ENCODE assay signal across 1 cellular context in the genomic region with DNA sequence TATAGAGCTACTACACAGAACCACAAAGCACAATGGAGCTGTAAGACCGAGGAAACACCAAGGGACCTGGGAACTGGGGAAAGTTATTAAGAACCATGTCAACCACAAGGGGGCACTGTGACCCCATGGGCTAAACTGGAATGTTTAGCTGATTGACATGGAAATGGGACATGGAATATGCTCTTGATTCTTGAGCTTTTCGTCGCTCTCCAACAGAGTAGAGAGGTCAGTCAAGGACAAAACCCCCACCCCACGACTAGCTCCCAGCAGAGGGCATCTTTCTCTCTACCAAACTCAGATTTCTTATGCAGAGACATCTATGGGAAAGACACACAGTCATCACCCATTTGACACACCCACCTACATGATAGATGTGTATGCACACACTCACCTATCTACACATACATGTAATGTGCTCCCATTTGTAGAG.
TF ChIP-seq lines count a peak whose summit lies in the region.

No MANE protein-coding gene starts in this region.

TF ChIP-seq in HEK293, 187 proteins besides CTCF, POLR2A, EP300 and RAD21 (continued from another document and continues in another):
- TF ChIP-seq SCRT2 (tag by site-specific recombination; IDR thresholded peaks at IDR 0.05): no peak
- no peak for TF ChIP-seq ZFP41 (tag by site-specific recombination; IDR thresholded peaks at IDR 0.05; ENCODE audit: borderline replicate concordance)
- no peak for TF ChIP-seq ZNF404 (tag by site-specific recombination; IDR thresholded peaks at IDR 0.05)
- no peak for TF ChIP-seq ZNF274 (IDR thresholded peaks at IDR 0.05; ENCODE audit: low read length)
- no peak for TF ChIP-seq ZNF274 (tag by site-specific recombination; IDR thresholded peaks at IDR 0.05; ENCODE audit: borderline replicate concordance)
- TF ChIP-seq, protein P1, sequence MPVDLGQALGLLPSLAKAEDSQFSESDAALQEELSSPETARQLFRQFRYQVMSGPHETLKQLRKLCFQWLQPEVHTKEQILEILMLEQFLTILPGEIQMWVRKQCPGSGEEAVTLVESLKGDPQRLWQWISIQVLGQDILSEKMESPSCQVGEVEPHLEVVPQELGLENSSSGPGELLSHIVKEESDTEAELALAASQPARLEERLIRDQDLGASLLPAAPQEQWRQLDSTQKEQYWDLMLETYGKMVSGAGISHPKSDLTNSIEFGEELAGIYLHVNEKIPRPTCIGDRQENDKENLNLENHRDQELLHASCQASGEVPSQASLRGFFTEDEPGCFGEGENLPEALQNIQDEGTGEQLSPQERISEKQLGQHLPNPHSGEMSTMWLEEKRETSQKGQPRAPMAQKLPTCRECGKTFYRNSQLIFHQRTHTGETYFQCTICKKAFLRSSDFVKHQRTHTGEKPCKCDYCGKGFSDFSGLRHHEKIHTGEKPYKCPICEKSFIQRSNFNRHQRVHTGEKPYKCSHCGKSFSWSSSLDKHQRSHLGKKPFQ (tag by site-specific recombination; IDR thresholded peaks at IDR 0.05): no peak
- TF ChIP-seq, protein P2, sequence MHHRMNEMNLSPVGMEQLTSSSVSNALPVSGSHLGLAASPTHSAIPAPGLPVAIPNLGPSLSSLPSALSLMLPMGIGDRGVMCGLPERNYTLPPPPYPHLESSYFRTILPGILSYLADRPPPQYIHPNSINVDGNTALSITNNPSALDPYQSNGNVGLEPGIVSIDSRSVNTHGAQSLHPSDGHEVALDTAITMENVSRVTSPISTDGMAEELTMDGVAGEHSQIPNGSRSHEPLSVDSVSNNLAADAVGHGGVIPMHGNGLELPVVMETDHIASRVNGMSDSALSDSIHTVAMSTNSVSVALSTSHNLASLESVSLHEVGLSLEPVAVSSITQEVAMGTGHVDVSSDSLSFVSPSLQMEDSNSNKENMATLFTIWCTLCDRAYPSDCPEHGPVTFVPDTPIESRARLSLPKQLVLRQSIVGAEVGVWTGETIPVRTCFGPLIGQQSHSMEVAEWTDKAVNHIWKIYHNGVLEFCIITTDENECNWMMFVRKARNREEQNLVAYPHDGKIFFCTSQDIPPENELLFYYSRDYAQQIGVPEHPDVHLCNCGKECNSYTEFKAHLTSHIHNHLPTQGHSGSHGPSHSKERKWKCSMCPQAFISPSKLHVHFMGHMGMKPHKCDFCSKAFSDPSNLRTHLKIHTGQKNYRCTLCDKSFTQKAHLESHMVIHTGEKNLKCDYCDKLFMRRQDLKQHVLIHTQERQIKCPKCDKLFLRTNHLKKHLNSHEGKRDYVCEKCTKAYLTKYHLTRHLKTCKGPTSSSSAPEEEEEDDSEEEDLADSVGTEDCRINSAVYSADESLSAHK (tag by site-specific recombination; IDR thresholded peaks at IDR 0.05): no peak
- TF ChIP-seq ZNF2 (tag by site-specific recombination; IDR thresholded peaks at IDR 0.05): no peak
- TF ChIP-seq, protein P3, sequence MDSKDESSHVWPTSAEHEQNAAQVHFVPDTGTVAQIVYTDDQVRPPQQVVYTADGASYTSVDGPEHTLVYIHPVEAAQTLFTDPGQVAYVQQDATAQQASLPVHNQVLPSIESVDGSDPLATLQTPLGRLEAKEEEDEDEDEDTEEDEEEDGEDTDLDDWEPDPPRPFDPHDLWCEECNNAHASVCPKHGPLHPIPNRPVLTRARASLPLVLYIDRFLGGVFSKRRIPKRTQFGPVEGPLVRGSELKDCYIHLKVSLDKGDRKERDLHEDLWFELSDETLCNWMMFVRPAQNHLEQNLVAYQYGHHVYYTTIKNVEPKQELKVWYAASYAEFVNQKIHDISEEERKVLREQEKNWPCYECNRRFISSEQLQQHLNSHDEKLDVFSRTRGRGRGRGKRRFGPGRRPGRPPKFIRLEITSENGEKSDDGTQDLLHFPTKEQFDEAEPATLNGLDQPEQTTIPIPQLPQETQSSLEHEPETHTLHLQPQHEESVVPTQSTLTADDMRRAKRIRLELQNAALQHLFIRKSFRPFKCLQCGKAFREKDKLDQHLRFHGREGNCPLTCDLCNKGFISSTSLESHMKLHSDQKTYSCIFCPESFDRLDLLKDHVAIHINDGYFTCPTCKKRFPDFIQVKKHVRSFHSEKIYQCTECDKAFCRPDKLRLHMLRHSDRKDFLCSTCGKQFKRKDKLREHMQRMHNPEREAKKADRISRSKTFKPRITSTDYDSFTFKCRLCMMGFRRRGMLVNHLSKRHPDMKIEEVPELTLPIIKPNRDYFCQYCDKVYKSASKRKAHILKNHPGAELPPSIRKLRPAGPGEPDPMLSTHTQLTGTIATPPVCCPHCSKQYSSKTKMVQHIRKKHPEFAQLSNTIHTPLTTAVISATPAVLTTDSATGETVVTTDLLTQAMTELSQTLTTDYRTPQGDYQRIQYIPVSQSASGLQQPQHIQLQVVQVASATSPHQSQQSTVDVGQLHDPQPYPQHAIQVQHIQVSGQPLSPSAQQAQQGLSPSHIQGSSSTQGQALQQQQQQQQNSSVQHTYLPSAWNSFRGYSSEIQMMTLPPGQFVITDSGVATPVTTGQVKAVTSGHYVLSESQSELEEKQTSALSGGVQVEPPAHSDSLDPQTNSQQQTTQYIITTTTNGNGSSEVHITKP (tag by site-specific recombination; IDR thresholded peaks at IDR 0.05): 0 out of 2 replicates have a peak, but pooled peaks have one; percentile 22
- TF ChIP-seq ZBTB17 (tag by site-specific recombination; IDR thresholded peaks at IDR 0.05): peak; percentile 20; the same call in 1 of the 2 replicates
- no peak for TF ChIP-seq ZNF776 (tag by site-specific recombination; IDR thresholded peaks at IDR 0.05; ENCODE audit: borderline replicate concordance)
- TF ChIP-seq ZNF654 (tag by site-specific recombination; IDR thresholded peaks at IDR 0.05; ENCODE audit: low read depth): peak; percentile 89
- TF ChIP-seq GFI1B (tag by site-specific recombination; IDR thresholded peaks at IDR 0.05): no peak
- no peak for TF ChIP-seq MYNN (tag by site-specific recombination; IDR thresholded peaks at IDR 0.05; ENCODE audit: borderline replicate concordance)
- TF ChIP-seq HOXD13 (CRISPR knock-in tag; IDR thresholded peaks at IDR 0.05; ENCODE audit: borderline replicate concordance): no peak
- TF ChIP-seq ZNF324 (tag by site-specific recombination; IDR thresholded peaks at IDR 0.05): no peak
- no peak for TF ChIP-seq ZNF121 (tag by site-specific recombination; IDR thresholded peaks at IDR 0.05)
- TF ChIP-seq ZNF394 (tag by site-specific recombination; IDR thresholded peaks at IDR 0.05; ENCODE audit: borderline replicate concordance): no peak
- no peak for TF ChIP-seq ZNF626 (tag by site-specific recombination; IDR thresholded peaks at IDR 0.05)
- TF ChIP-seq, protein P4, sequence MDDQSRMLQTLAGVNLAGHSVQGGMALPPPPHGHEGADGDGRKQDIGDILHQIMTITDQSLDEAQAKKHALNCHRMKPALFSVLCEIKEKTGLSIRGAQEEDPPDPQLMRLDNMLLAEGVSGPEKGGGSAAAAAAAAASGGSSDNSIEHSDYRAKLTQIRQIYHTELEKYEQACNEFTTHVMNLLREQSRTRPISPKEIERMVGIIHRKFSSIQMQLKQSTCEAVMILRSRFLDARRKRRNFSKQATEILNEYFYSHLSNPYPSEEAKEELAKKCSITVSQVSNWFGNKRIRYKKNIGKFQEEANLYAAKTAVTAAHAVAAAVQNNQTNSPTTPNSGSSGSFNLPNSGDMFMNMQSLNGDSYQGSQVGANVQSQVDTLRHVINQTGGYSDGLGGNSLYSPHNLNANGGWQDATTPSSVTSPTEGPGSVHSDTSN (CRISPR knock-in tag; IDR thresholded peaks at IDR 0.05): no peak
- TF ChIP-seq, protein P5, sequence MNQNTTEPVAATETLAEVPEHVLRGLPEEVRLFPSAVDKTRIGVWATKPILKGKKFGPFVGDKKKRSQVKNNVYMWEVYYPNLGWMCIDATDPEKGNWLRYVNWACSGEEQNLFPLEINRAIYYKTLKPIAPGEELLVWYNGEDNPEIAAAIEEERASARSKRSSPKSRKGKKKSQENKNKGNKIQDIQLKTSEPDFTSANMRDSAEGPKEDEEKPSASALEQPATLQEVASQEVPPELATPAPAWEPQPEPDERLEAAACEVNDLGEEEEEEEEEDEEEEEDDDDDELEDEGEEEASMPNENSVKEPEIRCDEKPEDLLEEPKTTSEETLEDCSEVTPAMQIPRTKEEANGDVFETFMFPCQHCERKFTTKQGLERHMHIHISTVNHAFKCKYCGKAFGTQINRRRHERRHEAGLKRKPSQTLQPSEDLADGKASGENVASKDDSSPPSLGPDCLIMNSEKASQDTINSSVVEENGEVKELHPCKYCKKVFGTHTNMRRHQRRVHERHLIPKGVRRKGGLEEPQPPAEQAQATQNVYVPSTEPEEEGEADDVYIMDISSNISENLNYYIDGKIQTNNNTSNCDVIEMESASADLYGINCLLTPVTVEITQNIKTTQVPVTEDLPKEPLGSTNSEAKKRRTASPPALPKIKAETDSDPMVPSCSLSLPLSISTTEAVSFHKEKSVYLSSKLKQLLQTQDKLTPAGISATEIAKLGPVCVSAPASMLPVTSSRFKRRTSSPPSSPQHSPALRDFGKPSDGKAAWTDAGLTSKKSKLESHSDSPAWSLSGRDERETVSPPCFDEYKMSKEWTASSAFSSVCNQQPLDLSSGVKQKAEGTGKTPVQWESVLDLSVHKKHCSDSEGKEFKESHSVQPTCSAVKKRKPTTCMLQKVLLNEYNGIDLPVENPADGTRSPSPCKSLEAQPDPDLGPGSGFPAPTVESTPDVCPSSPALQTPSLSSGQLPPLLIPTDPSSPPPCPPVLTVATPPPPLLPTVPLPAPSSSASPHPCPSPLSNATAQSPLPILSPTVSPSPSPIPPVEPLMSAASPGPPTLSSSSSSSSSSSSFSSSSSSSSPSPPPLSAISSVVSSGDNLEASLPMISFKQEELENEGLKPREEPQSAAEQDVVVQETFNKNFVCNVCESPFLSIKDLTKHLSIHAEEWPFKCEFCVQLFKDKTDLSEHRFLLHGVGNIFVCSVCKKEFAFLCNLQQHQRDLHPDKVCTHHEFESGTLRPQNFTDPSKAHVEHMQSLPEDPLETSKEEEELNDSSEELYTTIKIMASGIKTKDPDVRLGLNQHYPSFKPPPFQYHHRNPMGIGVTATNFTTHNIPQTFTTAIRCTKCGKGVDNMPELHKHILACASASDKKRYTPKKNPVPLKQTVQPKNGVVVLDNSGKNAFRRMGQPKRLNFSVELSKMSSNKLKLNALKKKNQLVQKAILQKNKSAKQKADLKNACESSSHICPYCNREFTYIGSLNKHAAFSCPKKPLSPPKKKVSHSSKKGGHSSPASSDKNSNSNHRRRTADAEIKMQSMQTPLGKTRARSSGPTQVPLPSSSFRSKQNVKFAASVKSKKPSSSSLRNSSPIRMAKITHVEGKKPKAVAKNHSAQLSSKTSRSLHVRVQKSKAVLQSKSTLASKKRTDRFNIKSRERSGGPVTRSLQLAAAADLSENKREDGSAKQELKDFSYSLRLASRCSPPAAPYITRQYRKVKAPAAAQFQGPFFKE (tag by site-specific recombination; IDR thresholded peaks at IDR 0.05; ENCODE audit: borderline replicate concordance): no peak
- TF ChIP-seq, protein P6, sequence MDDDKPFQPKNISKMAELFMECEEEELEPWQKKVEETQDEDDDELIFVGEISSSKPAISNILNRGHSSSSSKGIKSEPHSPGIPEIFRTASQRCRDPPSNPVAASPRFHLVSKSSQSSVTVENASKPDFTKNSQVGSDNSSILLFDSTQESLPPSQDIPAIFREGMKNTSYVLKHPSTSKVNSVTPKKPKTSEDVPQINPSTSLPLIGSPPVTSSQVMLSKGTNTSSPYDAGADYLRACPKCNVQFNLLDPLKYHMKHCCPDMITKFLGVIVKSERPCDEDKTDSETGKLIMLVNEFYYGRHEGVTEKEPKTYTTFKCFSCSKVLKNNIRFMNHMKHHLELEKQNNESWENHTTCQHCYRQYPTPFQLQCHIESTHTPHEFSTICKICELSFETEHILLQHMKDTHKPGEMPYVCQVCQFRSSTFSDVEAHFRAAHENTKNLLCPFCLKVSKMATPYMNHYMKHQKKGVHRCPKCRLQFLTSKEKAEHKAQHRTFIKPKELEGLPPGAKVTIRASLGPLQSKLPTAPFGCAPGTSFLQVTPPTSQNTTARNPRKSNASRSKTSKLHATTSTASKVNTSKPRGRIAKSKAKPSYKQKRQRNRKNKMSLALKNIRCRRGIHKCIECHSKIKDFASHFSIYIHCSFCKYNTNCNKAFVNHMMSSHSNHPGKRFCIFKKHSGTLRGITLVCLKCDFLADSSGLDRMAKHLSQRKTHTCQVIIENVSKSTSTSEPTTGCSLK (tag by site-specific recombination; IDR thresholded peaks at IDR 0.05): no peak
- TF ChIP-seq, protein P7, sequence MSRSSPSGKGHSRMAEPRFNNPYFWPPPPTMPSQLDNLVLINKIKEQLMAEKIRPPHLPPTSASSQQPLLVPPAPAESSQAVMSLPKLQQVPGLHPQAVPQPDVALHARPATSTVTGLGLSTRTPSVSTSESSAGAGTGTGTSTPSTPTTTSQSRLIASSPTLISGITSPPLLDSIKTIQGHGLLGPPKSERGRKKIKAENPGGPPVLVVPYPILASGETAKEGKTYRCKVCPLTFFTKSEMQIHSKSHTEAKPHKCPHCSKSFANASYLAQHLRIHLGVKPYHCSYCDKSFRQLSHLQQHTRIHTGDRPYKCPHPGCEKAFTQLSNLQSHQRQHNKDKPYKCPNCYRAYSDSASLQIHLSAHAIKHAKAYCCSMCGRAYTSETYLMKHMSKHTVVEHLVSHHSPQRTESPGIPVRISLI (tag by site-specific recombination; IDR thresholded peaks at IDR 0.05): no peak
- TF ChIP-seq, protein P8, sequence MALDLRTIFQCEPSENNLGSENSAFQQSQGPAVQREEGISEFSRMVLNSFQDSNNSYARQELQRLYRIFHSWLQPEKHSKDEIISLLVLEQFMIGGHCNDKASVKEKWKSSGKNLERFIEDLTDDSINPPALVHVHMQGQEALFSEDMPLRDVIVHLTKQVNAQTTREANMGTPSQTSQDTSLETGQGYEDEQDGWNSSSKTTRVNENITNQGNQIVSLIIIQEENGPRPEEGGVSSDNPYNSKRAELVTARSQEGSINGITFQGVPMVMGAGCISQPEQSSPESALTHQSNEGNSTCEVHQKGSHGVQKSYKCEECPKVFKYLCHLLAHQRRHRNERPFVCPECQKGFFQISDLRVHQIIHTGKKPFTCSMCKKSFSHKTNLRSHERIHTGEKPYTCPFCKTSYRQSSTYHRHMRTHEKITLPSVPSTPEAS (tag by site-specific recombination; IDR thresholded peaks at IDR 0.05): no peak
- TF ChIP-seq ZNF791 (tag by site-specific recombination; IDR thresholded peaks at IDR 0.05): no peak
- no peak for TF ChIP-seq ZNF555 (tag by site-specific recombination; conservative IDR thresholded peaks at IDR 0.05)
- TF ChIP-seq ZNF670 (tag by site-specific recombination; IDR thresholded peaks at IDR 0.05; ENCODE audit: low read depth): no peak
- no peak for TF ChIP-seq ZSCAN16 (tag by site-specific recombination; IDR thresholded peaks at IDR 0.05)
- TF ChIP-seq EGR2 (tag by site-specific recombination; IDR thresholded peaks at IDR 0.05; ENCODE audit: low read depth): no peak
- no peak for TF ChIP-seq ZFP3 (tag by site-specific recombination; IDR thresholded peaks at IDR 0.05; ENCODE audit: low read depth)
